ENCODE assay signal across 1 cellular context in genomic region chr2:72745679-72746368, GRCh38.
TF ChIP-seq lines count a peak whose summit lies in the region.

No MANE protein-coding gene starts in this region.

TF ChIP-seq in HepG2, 621 proteins besides CTCF, POLR2A, EP300 and RAD21 (continued from another document):
- TF ChIP-seq HIC2 (CRISPR knock-in tag; IDR thresholded peaks at IDR 0.05; ENCODE audit: low read depth) (no peak), SMAD3 (CRISPR knock-in tag; IDR thresholded peaks at IDR 0.05) (0 out of 2 replicates have a peak, but pooled peaks have one; percentile 54), ATF1 (CRISPR knock-in tag; IDR thresholded peaks at IDR 0.05) (0 out of 2 replicates have a peak, but pooled peaks have one; percentile 23), CREM (IDR thresholded peaks at IDR 0.05) (no peak), CREM (CRISPR knock-in tag; IDR thresholded peaks at IDR 0.05) (no peak), ZNF724P (CRISPR knock-in tag; IDR thresholded peaks at IDR 0.05; ENCODE audit: borderline replicate concordance) (no peak), RFX3 (CRISPR knock-in tag; IDR thresholded peaks at IDR 0.05) (no peak), ZNF33B (CRISPR knock-in tag; IDR thresholded peaks at IDR 0.05) (no peak), RXRB (CRISPR knock-in tag; IDR thresholded peaks at IDR 0.05; ENCODE audit: borderline replicate concordance) (peak; percentile 55; the same call in 1 of the 2 replicates), SMC3 (IDR thresholded peaks at IDR 0.05; ENCODE audit: low read length) (peak; percentile 81)
